Comparison of ENCODE assay signal across 33 cellular contexts in the genomic region with DNA sequence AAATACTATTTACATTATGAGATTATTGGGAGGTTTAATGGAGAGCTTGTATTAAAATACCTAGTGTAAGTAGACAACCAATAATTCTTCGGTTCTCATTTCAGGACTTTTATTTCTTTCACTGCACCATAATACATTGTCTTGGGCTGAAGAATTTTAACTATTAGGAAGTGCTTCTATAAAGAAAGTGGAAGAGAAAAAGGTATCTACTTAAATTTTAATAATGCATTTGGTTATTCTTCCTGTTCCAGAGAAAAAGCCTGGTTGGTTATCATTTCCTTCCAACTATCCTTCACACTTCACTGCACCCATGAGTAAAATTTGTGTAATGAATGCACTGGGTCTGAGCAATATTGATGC.
"Had no signal": no experiment of that assay in that cellular context is flagged by ENCODE, and none has a peak within 500 bp of the region (broad histone marks: within the 10 kb centered on the region; RNA-seq: fewer than 3 reads in every experiment).

No MANE protein-coding gene starts in this region.

- H3K27me3 ChIP-seq: adrenal gland, body of pancreas had no signal

- H3K4me1 Mint-ChIP-seq: activated CD4-positive, alpha-beta memory T cell treated with anti-CD3 and anti-CD28 coated beads, Interleukin-2, amount 10 ng/mL, durations not matched to agents 7 days and 5 days; activated CD8-positive, alpha-beta memory T cell treated with anti-CD3 and anti-CD28 coated beads, Interleukin-2, amount 10 ng/mL, durations not matched to agents 7 days and 5 days; activated naive CD4-positive, alpha-beta T cell treated with anti-CD3 and anti-CD28 coated beads, Interleukin-2, amount 50 U/mL, for 24 hours had no signal

- H3K4me3 ChIP-seq: adrenal gland, body of pancreas, SJCRH30, SK-N-MC had no signal

- H3K27ac Mint-ChIP-seq: activated CD4-positive, alpha-beta memory T cell treated with anti-CD3 and anti-CD28 coated beads, Interleukin-2, amount 10 ng/mL, durations not matched to agents 7 days and 5 days; activated CD8-positive, alpha-beta memory T cell treated with anti-CD3 and anti-CD28 coated beads, Interleukin-2, amount 10 ng/mL, durations not matched to agents 7 days and 5 days; activated naive CD4-positive, alpha-beta T cell treated with anti-CD3 and anti-CD28 coated beads, Interleukin-2, amount 50 U/mL, for 24 hours; activated T-helper 2 cell treated with anti-CD3 and anti-CD28 coated beads, Interferon-gamma antibody, Interleukin-2, Interleukin-4, amounts not matched to agents 10 μg/mL and 5 μg/mL and 100 μg/mL, durations not matched to agents 14 hours and 24 hours and 36 hours had no signal

- H3K4me3 Mint-ChIP-seq: activated CD4-positive, alpha-beta memory T cell treated with anti-CD3 and anti-CD28 coated beads, Interleukin-2, amount 10 ng/mL, durations not matched to agents 7 days and 5 days; activated CD8-positive, alpha-beta memory T cell treated with anti-CD3 and anti-CD28 coated beads, Interleukin-2, amount 10 ng/mL, durations not matched to agents 7 days and 5 days; activated naive CD4-positive, alpha-beta T cell treated with anti-CD3 and anti-CD28 coated beads, Interleukin-2, amount 50 U/mL, for 24 hours had no signal

- H3K27ac ChIP-seq: adrenal gland, body of pancreas, SJCRH30, SK-N-MC, WERI-Rb-1 had no signal

- H3K4me1 ChIP-seq: adrenal gland, body of pancreas, SJCRH30 had no signal

- DNase-seq: activated CD4-positive, alpha-beta memory T cell treated with anti-CD3 and anti-CD28 coated beads, Interleukin-2, amount 10 ng/mL, durations not matched to agents 7 days and 5 days; activated CD4-positive, alpha-beta T cell treated with anti-CD3 and anti-CD28 coated beads for 1 hour; activated CD4-positive, alpha-beta T cell treated with anti-CD3 and anti-CD28 coated beads for 48 hours; activated CD4-positive, CD25-positive, alpha-beta regulatory T cell; activated CD8-positive, alpha-beta memory T cell treated with anti-CD3 and anti-CD28 coated beads for 24 hours; activated CD8-positive, alpha-beta memory T cell treated with anti-CD3 and anti-CD28 coated beads, Interleukin-2, amount 10 ng/mL, durations not matched to agents 7 days and 5 days; activated CD8-positive, alpha-beta memory T cell treated with anti-CD3 and anti-CD28 coated beads, Interleukin-2, amount 50 U/mL, for 48 hours; activated gamma-delta T cell; activated naive CD4-positive, alpha-beta T cell treated with Interleukin-2 at 50 U/mL for 16 hours; adrenal gland; body of pancreas; caudate nucleus; KG1; NCI-H1092 treated with DMSO at 0.1 percent for 48 hours; NCI-H1417; NCI-H146; NCI-H187; NCI-H2029 treated with DMSO at 0.1 percent for 48 hours; NCI-H2107; NCI-H2171 treated with DMSO at 0.1 percent for 48 hours; NCI-H226; NCI-H446 treated with DMSO at 0.1 percent for 48 hours; NCI-H524; NCI-H69; NCI-H82; SHP77; SJCRH30; T1000; WERI-Rb-1 had no signal

- ATAC-seq: activated CD8-positive, alpha-beta memory T cell treated with anti-CD3 and anti-CD28 coated beads, Interleukin-2, amount 10 ng/mL, durations not matched to agents 7 days and 5 days; body of pancreas; Panc1 had no signal

- H3K27me3 Mint-ChIP-seq: activated CD4-positive, alpha-beta memory T cell treated with anti-CD3 and anti-CD28 coated beads, Interleukin-2, amount 10 ng/mL, durations not matched to agents 7 days and 5 days; activated CD8-positive, alpha-beta memory T cell treated with anti-CD3 and anti-CD28 coated beads, Interleukin-2, amount 10 ng/mL, durations not matched to agents 7 days and 5 days; activated naive CD4-positive, alpha-beta T cell treated with anti-CD3 and anti-CD28 coated beads, Interleukin-2, amount 50 U/mL, for 24 hours had no signal

- H3K9me3 Mint-ChIP-seq: activated T-helper 2 cell treated with anti-CD3 and anti-CD28 coated beads, Interferon-gamma antibody, Interleukin-2, Interleukin-4, amounts not matched to agents 10 μg/mL and 5 μg/mL and 100 μg/mL, durations not matched to agents 14 hours and 24 hours and 36 hours had no signal

- H3K36me3 ChIP-seq: adrenal gland, SJCRH30, WERI-Rb-1 had no signal
